19 cellular contexts compared by ENCODE assay signal in the genomic region with DNA sequence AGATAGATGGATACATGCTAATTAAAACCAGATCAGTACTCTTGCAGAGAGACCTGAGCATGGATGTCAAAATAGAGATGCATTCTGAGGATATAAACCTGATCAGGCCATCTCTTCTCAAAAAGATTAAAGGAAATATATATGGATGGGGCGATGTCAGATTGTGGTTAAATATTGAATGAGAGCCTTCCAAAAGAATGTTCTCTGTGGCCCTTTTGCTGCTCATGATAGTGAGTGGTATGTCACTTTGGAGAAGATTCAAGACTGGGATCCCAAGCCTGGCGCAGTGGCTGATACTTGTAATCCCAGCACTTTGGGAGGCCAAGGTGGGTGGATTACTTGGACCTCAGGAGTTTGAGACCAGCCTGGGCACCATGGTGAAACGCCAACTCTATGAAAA. TPM values are rescaled to one million over a fixed set of nuclear protein-coding genes. Genes with fewer than 3 reads are reported as not detected.
"Had no signal": no experiment of that assay in that cellular context is flagged by ENCODE, and none has a peak within 500 bp of the region (broad histone marks: within the 10 kb centered on the region; RNA-seq: fewer than 3 reads in every experiment).

No MANE protein-coding gene starts in this region.

- H3K9me3 ChIP-seq: esophagus squamous epithelium, suprapubic skin, vagina had no signal

- DNase-seq: activated CD4-positive, alpha-beta T cell treated with anti-CD3 and anti-CD28 coated beads for 48 hours; activated CD4-positive, CD25-positive, alpha-beta regulatory T cell; activated CD8-positive, alpha-beta T cell treated with anti-CD3 and anti-CD28 coated beads for 36 hours; activated naive CD4-positive, alpha-beta T cell treated with Interleukin-2 at 50 U/mL for 16 hours; activated naive CD8-positive, alpha-beta T cell treated with anti-CD3 and anti-CD28 coated beads, Interleukin-2, amount 50 U/mL, for 24 hours; activated T-cell treated with anti-CD3 and anti-CD28 coated beads, Interleukin-2, amount 50 U/mL, for 24 hours; aorta; effector CD8-positive, alpha-beta T cell; esophagus squamous epithelium; foreskin keratinocyte; glutamatergic neuron; hypothalamus; stimulated activated CD4-positive, alpha-beta T cell treated with anti-CD3 and anti-CD28 coated beads, Interleukin-2, amount 100 ng/mL, for 24 hours; T-helper 9 cell; trophoblast cell had no signal

- H3K27ac ChIP-seq: esophagus squamous epithelium, foreskin keratinocyte, suprapubic skin, vagina had no signal

- H3K27me3 ChIP-seq: esophagus squamous epithelium, foreskin keratinocyte, suprapubic skin, vagina had no signal

- ATAC-seq: activated CD8-positive, alpha-beta T cell treated with anti-CD3 and anti-CD28 coated beads for 36 hours; activated naive CD8-positive, alpha-beta T cell treated with anti-CD3 and anti-CD28 coated beads, Interleukin-2, amount 50 U/mL, for 24 hours; foreskin keratinocyte had no signal

- H3K4me3 ChIP-seq: esophagus squamous epithelium, lung, suprapubic skin, vagina had no signal

- H3K4me1 ChIP-seq: foreskin keratinocyte, vagina had no signal

RNA-seq across cellular contexts. Expression of gene NIM1K, which starts 50.8 kb away (rescaled TPM):
- total RNA-seq: bronchial epithelial cell, vagina had no signal
